Comparison of ENCODE assay signal across 8 cellular contexts in the genomic region with DNA sequence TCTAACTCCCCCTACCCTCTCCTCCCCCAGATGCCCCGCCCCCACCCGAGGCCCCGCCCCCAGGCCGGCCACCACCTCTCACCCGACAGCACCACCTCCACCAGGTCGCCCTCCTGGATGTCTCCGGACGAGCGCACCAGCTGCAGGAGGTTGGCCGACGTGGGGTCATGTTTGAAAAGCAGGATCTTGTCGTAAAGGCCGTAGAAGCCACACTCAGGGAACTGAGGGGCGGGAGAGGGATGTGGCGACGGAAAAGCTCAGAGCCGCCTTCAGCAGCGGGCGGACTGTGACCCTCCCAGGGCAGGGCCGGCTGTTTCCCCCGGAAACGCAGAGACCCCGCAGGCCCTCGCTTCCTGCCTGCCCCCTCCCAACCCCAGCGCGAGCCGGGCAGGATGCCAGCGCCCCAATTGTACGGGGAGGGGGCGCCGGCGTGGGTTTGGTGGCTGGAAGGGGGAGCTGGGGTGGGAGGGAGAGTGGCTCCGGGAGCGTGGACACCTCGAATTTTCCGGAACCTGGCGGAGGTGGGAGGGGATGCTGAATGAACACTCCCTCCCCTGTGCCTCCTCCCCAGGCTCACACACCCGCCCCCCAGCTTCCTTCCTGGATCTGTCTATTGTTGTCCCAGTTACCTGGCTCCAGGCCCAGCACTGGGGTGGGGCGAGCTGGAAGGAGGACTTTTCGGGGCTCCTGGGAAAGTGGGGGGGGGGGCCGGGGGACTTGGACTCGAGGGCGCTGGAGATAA. TPM values are rescaled to one million over a fixed set of nuclear protein-coding genes. Genes with fewer than 3 reads are reported as not detected.
DNase-seq lines count a peak whose midpoint lies in the region; ATAC-seq, FAIRE-seq and TF ChIP-seq lines count a peak whose summit lies in the region.

No MANE protein-coding gene starts in this region.

- H3K9me3 ChIP-seq in left lung = no peaks in the 10 kb centered on the region

- peaks cover 0 to 33% of the 10 kb centered on the region in 2 donors for H3K36me3 ChIP-seq in left lung

- H3K27me3 ChIP-seq in left lung = no peaks in the 10 kb centered on the region

- DNase-seq in GM18507 (ENCODE audit: extremely low spot score, insufficient read length, low read depth) (peak; percentile 63), NCI-H2107 (lab: John Stamatoyannopoulos, UW) (peak; percentile 78), coronary artery (ENCODE audit: low spot score) (peak; percentile 91), left lung (peak; percentile 92 to 96)
- DNase-seq in activated CD4-positive, alpha-beta T cell treated with anti-CD3 and anti-CD28 coated beads for 4 hours = peak; percentile 75 to 83
- peak; percentile 72 for DNase-seq in stimulated activated CD4-positive, alpha-beta T cell treated with anti-CD3 and anti-CD28 coated beads, Interleukin-4, amount 100 ng/mL, for 24 hours

- peaks cover 17 to 38% of the 10 kb centered on the region in 2 donors for H3K4me1 ChIP-seq in left lung

- FAIRE-seq in GM18507 (lab: Jason Lieb, UNC) = peak; percentile 63

- H3K4me3 ChIP-seq in coronary artery = peak overlapping the region; percentile 95
- peak overlapping the region; percentile 59 to 86 for H3K4me3 ChIP-seq in left lung

- peak; percentile 82 for ATAC-seq in left lung
- no peak for ATAC-seq in GM21515 (IDR thresholded peaks at IDR 0.05; ENCODE audit: unreplicated experiment)
- no peak for ATAC-seq in HG03342 (IDR thresholded peaks at IDR 0.05; ENCODE audit: unreplicated experiment)

- intact Hi-C loops in left lung (cut with DNase I) = no loop called here

- no peak for TF ChIP-seq CTCF in coronary artery (IDR thresholded peaks at IDR 0.05)
- no peak for TF ChIP-seq CTCF in left lung (IDR thresholded peaks at IDR 0.05)

- H3K27ac ChIP-seq in coronary artery (peak overlapping the region; percentile 79 to 90), left lung (peak overlapping the region; percentile 89 to 95)

RNA-seq across cellular contexts. Expression of a gene that starts 3.0 kb away (rescaled TPM):
- total RNA-seq in left lung = 10 to 100 TPM; 37.8 to 48.5 TPM

RNA-seq across cellular contexts. Expression of a gene that starts 31.9 kb away (rescaled TPM):
- 10 to 100 TPM; 18.8 to 20.9 TPM for total RNA-seq in left lung

RNA-seq across cellular contexts. Expression of a gene that starts 32.3 kb away (rescaled TPM):
- 10 to 100 TPM; 54.2 to 73.4 TPM for total RNA-seq in left lung

RNA-seq across cellular contexts. Expression of a gene that starts 53.0 kb away (rescaled TPM):
- 10 to 100 TPM in 1 of 2 donors, 1 to 10 TPM in 1; 6.6 to 15.0 TPM for total RNA-seq in left lung
